ENCODE assay signal across 19 cellular contexts in the genomic region with DNA sequence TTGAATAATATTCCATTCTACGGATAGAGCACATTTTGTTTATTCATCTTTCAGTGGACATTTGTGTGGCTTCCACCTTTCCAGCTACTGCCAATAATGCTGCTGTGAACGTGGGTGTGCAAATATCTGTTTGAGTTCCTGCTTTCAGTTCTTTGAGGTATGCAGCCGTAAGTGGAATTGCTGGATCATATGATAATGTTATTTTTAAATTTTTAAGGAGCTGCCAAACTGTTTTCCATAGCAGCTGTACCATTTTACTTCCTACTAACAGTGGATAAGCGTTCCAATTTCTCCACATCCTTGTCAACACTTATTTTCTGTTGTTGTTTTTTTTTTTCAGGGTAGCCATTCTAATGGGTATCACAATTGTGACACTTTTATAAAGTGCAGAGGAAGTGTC.
DNase-seq lines count a peak whose midpoint lies in the region; ATAC-seq and TF ChIP-seq lines count a peak whose summit lies in the region.
"Had no signal": no experiment of that assay in that cellular context is flagged by ENCODE, and none has a peak within 500 bp of the region (broad histone marks: within the 10 kb centered on the region; RNA-seq: fewer than 3 reads in every experiment).

No MANE protein-coding gene starts in this region.

- H3K27me3 ChIP-seq in left ventricle myocardium inferior (ENCODE audit: low read depth) = no peaks in the 10 kb centered on the region
- H3K27me3 ChIP-seq: BLaER1 treated with 17β-estradiol and CSF1 and Interleukin-3, amounts not matched to agents 10 nM and 100 nM had no signal

- intact Hi-C loops in left ventricle myocardium inferior (cut with micrococcal nuclease) = no loop called here

- peaks cover 64% of the 10 kb centered on the region for H3K4me1 Mint-ChIP-seq in activated naive CD8-positive, alpha-beta T cell (ENCODE audit: low read depth)
- H3K4me1 Mint-ChIP-seq in activated naive CD8-positive, alpha-beta T cell treated with anti-CD3 and anti-CD28 coated beads for 36 hours = peaks cover 44% of the 10 kb centered on the region
- H3K4me1 Mint-ChIP-seq in T-cell = peaks cover 53 to 60% (median 60%) of the 10 kb centered on the region in 3 donors
- peaks cover 42 to 63% of the 10 kb centered on the region in 2 donors for H3K4me1 Mint-ChIP-seq in stimulated activated naive B cell treated with anti-CD40 and anti-IgM and Interleukin-4, amounts not matched to agents 10 μg/mL and 1 μg/mL and 100 μg/mL, for 72 hours

- H3K9me3 ChIP-seq in left ventricle myocardium inferior (replicated peaks) = no peaks in the 10 kb centered on the region

- H3K36me3 ChIP-seq in left ventricle myocardium inferior = no peaks in the 10 kb centered on the region
- H3K36me3 ChIP-seq: BLaER1 treated with 17β-estradiol and CSF1 and Interleukin-3, amounts not matched to agents 10 nM and 100 nM had no signal

- no peak for ATAC-seq in T-cell (replicated peaks in 1 of 4)
- ATAC-seq in stimulated activated naive B cell treated with anti-CD40 and anti-IgM and Interleukin-4, amounts not matched to agents 10 μg/mL and 1 μg/mL and 100 μg/mL, for 72 hours (replicated peaks) = no peak

- DNase-seq in activated naive CD8-positive, alpha-beta T cell treated with anti-CD3 and anti-CD28 coated beads for 36 hours = no peak
- DNase-seq in T-cell = no peak
- DNase-seq in left ventricle myocardium inferior = no peak
- DNase-seq in stimulated activated naive B cell treated with anti-CD40 and anti-IgM and Interleukin-4, amounts not matched to agents 10 μg/mL and 1 μg/mL and 100 μg/mL, for 72 hours = no peak
- no peak for DNase-seq in NOMO-1 (lab: John Stamatoyannopoulos, UW; ENCODE audit: unreplicated experiment in 2 of 2)
- DNase-seq in amniotic stem cell (lab: John Stamatoyannopoulos, UW) = no peak
- DNase-seq: 8988T; GOT3; HCEC 1CT; NCI-H1092; NCI-H1436; NCI-H2029; NCI-H226; NCI-H510A treated with DMSO at 0.1 percent for 48 hours; NCI-H748 treated with DMSO at 0.1 percent for 48 hours; NK-92 treated with Interleukin-12 subunit alpha and Interleukin-12 subunit beta, amount 100 ng/mL, for 24 hours; SHP77 had no signal

- POLR2A ChIA-PET in T-cell (lab: Charles Lee) = interaction anchor here in 1 of 2 donors (1.0 kb wide), 1 partner anchor 190 kb away, joined by 3 read pairs; no protein-coding TSS in a partner anchor

- CTCF ChIA-PET in T-cell (lab: Charles Lee) = no interaction called here

- H3K4me3 ChIP-seq in left ventricle myocardium inferior = peak overlapping the region; percentile 21
- H3K4me3 ChIP-seq: BLaER1 treated with 17β-estradiol and CSF1 and Interleukin-3, amounts not matched to agents 10 nM and 100 nM had no signal

- peaks cover 2% of the 10 kb centered on the region for H3K36me3 Mint-ChIP-seq in activated naive CD8-positive, alpha-beta T cell
- peaks cover 17% of the 10 kb centered on the region for H3K36me3 Mint-ChIP-seq in activated naive CD8-positive, alpha-beta T cell treated with anti-CD3 and anti-CD28 coated beads for 36 hours
- H3K36me3 Mint-ChIP-seq in T-cell = peaks cover 4% of the 10 kb centered on the region
- peaks cover 26 to 51% of the 10 kb centered on the region in 2 donors for H3K36me3 Mint-ChIP-seq in stimulated activated naive B cell treated with anti-CD40 and anti-IgM and Interleukin-4, amounts not matched to agents 10 μg/mL and 1 μg/mL and 100 μg/mL, for 72 hours

- H3K4me3 Mint-ChIP-seq in activated naive CD8-positive, alpha-beta T cell = no peak overlapping the region
- H3K4me3 Mint-ChIP-seq in activated naive CD8-positive, alpha-beta T cell treated with anti-CD3 and anti-CD28 coated beads for 36 hours = no peak overlapping the region
- peak overlapping the region in 1 of 3 donors; percentile 14 for H3K4me3 Mint-ChIP-seq in T-cell
- no peak overlapping the region for H3K4me3 Mint-ChIP-seq in stimulated activated naive B cell treated with anti-CD40 and anti-IgM and Interleukin-4, amounts not matched to agents 10 μg/mL and 1 μg/mL and 100 μg/mL, for 72 hours

- no peaks in the 10 kb centered on the region for H3K27me3 Mint-ChIP-seq in activated naive CD8-positive, alpha-beta T cell
- no peaks in the 10 kb centered on the region for H3K27me3 Mint-ChIP-seq in activated naive CD8-positive, alpha-beta T cell treated with anti-CD3 and anti-CD28 coated beads for 36 hours
- H3K27me3 Mint-ChIP-seq in T-cell = no peaks in the 10 kb centered on the region
- no peaks in the 10 kb centered on the region for H3K27me3 Mint-ChIP-seq in stimulated activated naive B cell treated with anti-CD40 and anti-IgM and Interleukin-4, amounts not matched to agents 10 μg/mL and 1 μg/mL and 100 μg/mL, for 72 hours

- TF ChIP-seq CTCF in left ventricle myocardium inferior (IDR thresholded peaks at IDR 0.05; ENCODE audit: borderline replicate concordance) = no peak

- peaks cover 45% of the 10 kb centered on the region for H3K4me1 ChIP-seq in left ventricle myocardium inferior

- H3K27ac Mint-ChIP-seq in activated naive CD8-positive, alpha-beta T cell = peak overlapping the region; percentile 29
- H3K27ac Mint-ChIP-seq in activated naive CD8-positive, alpha-beta T cell treated with anti-CD3 and anti-CD28 coated beads for 36 hours = no peak overlapping the region
- peak overlapping the region; percentile 53 to 78 for H3K27ac Mint-ChIP-seq in T-cell
- H3K27ac Mint-ChIP-seq in stimulated activated naive B cell treated with anti-CD40 and anti-IgM and Interleukin-4, amounts not matched to agents 10 μg/mL and 1 μg/mL and 100 μg/mL, for 72 hours = peak overlapping the region; percentile 48

- H3K9me3 Mint-ChIP-seq in activated naive CD8-positive, alpha-beta T cell (ENCODE audit: low read depth) = peaks cover 3% of the 10 kb centered on the region
- peaks cover 9% of the 10 kb centered on the region for H3K9me3 Mint-ChIP-seq in activated naive CD8-positive, alpha-beta T cell treated with anti-CD3 and anti-CD28 coated beads for 36 hours
- H3K9me3 Mint-ChIP-seq in T-cell = peaks cover 0 to 4% (median 0%) of the 10 kb centered on the region in 3 donors
- peaks cover 9% of the 10 kb centered on the region in 2 donors for H3K9me3 Mint-ChIP-seq in stimulated activated naive B cell treated with anti-CD40 and anti-IgM and Interleukin-4, amounts not matched to agents 10 μg/mL and 1 μg/mL and 100 μg/mL, for 72 hours

- H3K27ac ChIP-seq in left ventricle myocardium inferior (replicated peaks) = peak overlapping the region; percentile 46
- H3K27ac ChIP-seq: BLaER1 treated with 17β-estradiol and CSF1 and Interleukin-3, amounts not matched to agents 10 nM and 100 nM had no signal
